Comparison of ENCODE assay signal across 22 cellular contexts in the genomic region with DNA sequence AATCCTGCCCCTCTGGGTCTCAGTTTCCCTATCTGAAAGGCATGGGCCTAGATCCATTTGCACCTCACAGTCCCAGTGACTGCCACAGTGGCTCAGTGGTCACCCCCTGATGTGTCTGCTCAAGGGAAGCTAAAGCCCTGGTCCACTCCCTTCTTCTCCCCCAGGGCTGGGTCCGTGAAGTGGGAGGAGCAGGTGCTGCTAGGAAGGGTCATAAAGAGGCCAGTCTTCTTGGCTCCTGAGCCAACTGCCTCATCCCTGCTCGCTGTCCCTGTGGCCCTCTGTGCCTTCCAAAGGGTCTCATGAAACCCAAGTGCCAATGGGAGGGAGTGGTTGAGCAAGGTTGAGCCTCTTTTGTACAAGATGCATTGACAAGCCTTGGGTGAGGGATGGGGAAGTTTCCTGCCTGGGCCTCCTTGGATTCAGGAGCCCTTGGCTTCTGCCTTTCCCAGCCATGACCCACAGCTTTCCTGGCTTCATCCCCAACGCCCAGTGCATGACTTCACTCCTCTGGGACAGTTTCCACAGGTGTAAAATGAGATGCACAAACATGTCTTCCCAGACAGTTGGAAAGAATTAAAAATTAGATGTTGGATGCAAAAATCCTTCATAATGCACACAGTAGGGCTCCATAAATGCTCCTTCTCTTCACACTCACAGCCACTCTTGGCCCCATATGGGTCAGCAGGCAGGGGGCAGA. TPM values are rescaled to one million over a fixed set of nuclear protein-coding genes. Genes with fewer than 3 reads are reported as not detected.
DNase-seq lines count a peak whose midpoint lies in the region; ATAC-seq and TF ChIP-seq lines count a peak whose summit lies in the region.
"Had no signal": no experiment of that assay in that cellular context is flagged by ENCODE, and none has a peak within 500 bp of the region (broad histone marks: within the 10 kb centered on the region; RNA-seq: fewer than 3 reads in every experiment).

No MANE protein-coding gene starts in this region.

- no peak overlapping the region for H3K4me3 Mint-ChIP-seq in activated CD4-positive, alpha-beta T cell treated with anti-CD3 and anti-CD28 coated beads, Interleukin-2, amount 10 ng/mL, durations not matched to agents 7 days and 5 days
- H3K4me3 Mint-ChIP-seq: CD4-positive, alpha-beta T cell; HFFc6 had no signal

- peak overlapping the region; percentile 25 for H3K27ac Mint-ChIP-seq in activated CD4-positive, alpha-beta T cell treated with anti-CD3 and anti-CD28 coated beads, Interleukin-2, amount 10 ng/mL, durations not matched to agents 7 days and 5 days
- H3K27ac Mint-ChIP-seq: CD4-positive, alpha-beta T cell; HFFc6 had no signal

- no peaks in the 10 kb centered on the region for H3K4me1 Mint-ChIP-seq in activated CD4-positive, alpha-beta T cell treated with anti-CD3 and anti-CD28 coated beads, Interleukin-2, amount 10 ng/mL, durations not matched to agents 7 days and 5 days

- TF ChIP-seq POLR2A in gastrocnemius medialis (IDR thresholded peaks at IDR 0.05), result no peak

- POLR2A ChIA-PET in activated CD4-positive, alpha-beta T cell treated with anti-CD3 and anti-CD28 coated beads, Interleukin-2, amount 10 ng/mL, durations not matched to agents 7 days and 5 days (lab: Charles Lee), result no interaction called here

- H3K4me1 ChIP-seq in mucosa of descending colon (ENCODE audit: low read depth), result peaks cover 54% of the 10 kb centered on the region
- peaks cover 7 to 15% of the 10 kb centered on the region in 2 donors for H3K4me1 ChIP-seq in gastrocnemius medialis
- H3K4me1 ChIP-seq: A549 had no signal

- H3K9me3 Mint-ChIP-seq in activated CD4-positive, alpha-beta T cell treated with anti-CD3 and anti-CD28 coated beads, Interleukin-2, amount 10 ng/mL, durations not matched to agents 7 days and 5 days, result no peaks in the 10 kb centered on the region
- H3K9me3 Mint-ChIP-seq: CD4-positive, alpha-beta T cell; HFFc6 had no signal

- peaks cover 39% of the 10 kb centered on the region for H3K27me3 Mint-ChIP-seq in activated CD4-positive, alpha-beta T cell treated with anti-CD3 and anti-CD28 coated beads, Interleukin-2, amount 10 ng/mL, durations not matched to agents 7 days and 5 days

- intact Hi-C loops in mucosa of descending colon (cut with DNase I, micrococcal nuclease) (no loop called here), gastrocnemius medialis (cut with DNase I; ENCODE audit: low total_unique reads) (no loop called here)

- H3K4me3 ChIP-seq in mucosa of descending colon (no peak overlapping the region), gastrocnemius medialis (no peak overlapping the region), coronary artery (no peak overlapping the region)
- H3K4me3 ChIP-seq: A549, GM23248 had no signal

- no peak for DNase-seq in activated CD4-positive, alpha-beta T cell treated with anti-CD3 and anti-CD28 coated beads, Interleukin-2, amount 10 ng/mL, durations not matched to agents 7 days and 5 days
- DNase-seq in activated CD4-positive, alpha-beta T cell treated with anti-CD3 and anti-CD28 coated beads, Interleukin-2, amount 50 U/mL, for 4 hours, result no peak
- DNase-seq in mucosa of descending colon (peak; percentile 55 to 63 (median 62)), gastrocnemius medialis (peak; percentile 65 to 77), NCI-H524 treated with DMSO at 0.1 percent for 48 hours (lab: John Stamatoyannopoulos, UW) (no peak), SK-N-DZ (ENCODE audit: low spot score) (no peak), coronary artery (ENCODE audit: low spot score) (no peak)
- DNase-seq: AML-193; Caco-2; CD4-positive, alpha-beta T cell; DMS153; DMS79; GDM1; GM23248; HCEC 1CT; HFFc6; IMR-90 had no signal

- in situ Hi-C loops in gastrocnemius medialis (cut with MboI; ENCODE audit: low sequenced_read_pairs in 4 of 4), result no loop called here

- no peaks in the 10 kb centered on the region for H3K9me3 ChIP-seq in mucosa of descending colon
- H3K9me3 ChIP-seq in gastrocnemius medialis, result no peaks in the 10 kb centered on the region
- H3K9me3 ChIP-seq: A549, Caco-2 had no signal

- H3K27ac ChIP-seq in gastrocnemius medialis, result peak overlapping the region; percentile 35 to 58 (median 49)
- H3K27ac ChIP-seq in coronary artery, result no peak overlapping the region
- H3K27ac ChIP-seq: 22Rv1, A549, C4-2B, GM23248 had no signal

- TF ChIP-seq CTCF in mucosa of descending colon (IDR thresholded peaks at IDR 0.05) (no peak), gastrocnemius medialis (IDR thresholded peaks at IDR 0.05 in 4 of 5, conservative IDR thresholded peaks at IDR 0.05 in 1 of 5) (no peak), coronary artery (IDR thresholded peaks at IDR 0.05) (no peak)

- H3K27me3 ChIP-seq in gastrocnemius medialis, result peaks cover 0 to 4% (median 0%) of the 10 kb centered on the region in 3 donors

- CTCF ChIA-PET in activated CD4-positive, alpha-beta T cell treated with anti-CD3 and anti-CD28 coated beads, Interleukin-2, amount 10 ng/mL, durations not matched to agents 7 days and 5 days (lab: Charles Lee), result interaction anchor here (0.8 to 1.2 kb wide), 3 partner anchors 10 to 25 kb away, joined by 3 to 6 read pairs (median 3); no protein-coding TSS in a partner anchor

- no peaks in the 10 kb centered on the region for H3K36me3 Mint-ChIP-seq in activated CD4-positive, alpha-beta T cell treated with anti-CD3 and anti-CD28 coated beads, Interleukin-2, amount 10 ng/mL, durations not matched to agents 7 days and 5 days (ENCODE audit: low read depth)

- peak; percentile 27 for ATAC-seq in mucosa of descending colon
- ATAC-seq in gastrocnemius medialis, result peak; percentile 95 to 98
- no peak for ATAC-seq in GM18870 (IDR thresholded peaks at IDR 0.05; ENCODE audit: unreplicated experiment)
- ATAC-seq: A549 had no signal

- H3K36me3 ChIP-seq in mucosa of descending colon (ENCODE audit: low read depth), result no peaks in the 10 kb centered on the region
- no peaks in the 10 kb centered on the region for H3K36me3 ChIP-seq in gastrocnemius medialis

RNA-seq across cellular contexts. Expression of a gene that starts 1.6 kb away (rescaled TPM):
- total RNA-seq in activated CD4-positive, alpha-beta T cell treated with anti-CD3 and anti-CD28 coated beads, Interleukin-2, amount 10 ng/mL, durations not matched to agents 7 days and 5 days, result not detected
- total RNA-seq in mucosa of descending colon, result 10 to 100 TPM; 15.2 to 26.4 (median 18.9) TPM
- total RNA-seq in gastrocnemius medialis, result under 1 TPM in 1 of 4 donors, not detected in 3; 0.07 TPM
- not detected in 2 replicates for polyA plus RNA-seq in SK-N-DZ (2014; cell fraction: cytosol; rRNA removed)
- not detected in 2 replicates for polyA plus RNA-seq in SK-N-DZ (2014; cell fraction: nucleus; rRNA removed)
- total RNA-seq: Caco-2; CD4-positive, alpha-beta T cell; GM23248; HFFc6 had no signal
- polyA plus RNA-seq: A549, BJ, GM23248, IMR-90 had no signal

RNA-seq across cellular contexts. Expression of a gene that starts 21.7 kb away (rescaled TPM):
- not detected for total RNA-seq in activated CD4-positive, alpha-beta T cell treated with anti-CD3 and anti-CD28 coated beads, Interleukin-2, amount 10 ng/mL, durations not matched to agents 7 days and 5 days
- total RNA-seq in mucosa of descending colon, result 100 to 1,000 TPM; 140 to 306 (median 302) TPM
- 1 to 10 TPM in 1 of 4 donors, not detected in 3; 1.5 TPM for total RNA-seq in gastrocnemius medialis
- not detected in 2 replicates for polyA plus RNA-seq in SK-N-DZ (2014; cell fraction: cytosol; rRNA removed)
- polyA plus RNA-seq in SK-N-DZ (2014; cell fraction: nucleus; rRNA removed), result 0.12 TPM in 1 of 2 replicates, not detected in the other
- total RNA-seq: CD4-positive, alpha-beta T cell; GM23248 had no signal
- polyA plus RNA-seq: A549, GM23248 had no signal

RNA-seq across cellular contexts. Expression of a gene that starts 32.6 kb away (rescaled TPM):
- 1 to 10 TPM; 1.9 to 3.6 TPM for total RNA-seq in activated CD4-positive, alpha-beta T cell treated with anti-CD3 and anti-CD28 coated beads, Interleukin-2, amount 10 ng/mL, durations not matched to agents 7 days and 5 days
- total RNA-seq in mucosa of descending colon (10 to 100 TPM; 13.9 to 61.5 (median 27.1) TPM), gastrocnemius medialis (10 to 100 TPM; 27.9 to 58.4 (median 52.5) TPM)
- polyA plus RNA-seq in SK-N-DZ (2014; cell fraction: cytosol; rRNA removed), result 9.7 and 10.5 TPM in 2 replicates
- polyA plus RNA-seq in SK-N-DZ (2014; cell fraction: nucleus; rRNA removed), result 13.0 and 23.0 TPM in 2 replicates
- total RNA-seq: CD4-positive, alpha-beta T cell had no signal

Comparison
In these comparisons a context has a peak if more than half of its experiments do, and no peak if none do; other contexts are left out.
1. DNase-seq: peak in mucosa of descending colon (3 of 3) and gastrocnemius medialis (2 of 2); none in activated CD4-positive, alpha-beta T cell treated with anti-CD3 and anti-CD28 coated beads, Interleukin-2, amount 10 ng/mL, durations not matched to agents 7 days and 5 days (single experiment), activated CD4-positive, alpha-beta T cell treated with anti-CD3 and anti-CD28 coated beads, Interleukin-2, amount 50 U/mL, for 4 hours (0 of 2), NCI-H524 treated with DMSO at 0.1 percent for 48 hours (single experiment), SK-N-DZ (single experiment) and coronary artery (single experiment).
2. H3K27ac ChIP-seq: peak in gastrocnemius medialis (4 of 4); none in coronary artery (0 of 2).
3. RNA of a gene that starts 1.6 kb away (total RNA-seq): 15.2 to 26.4 TPM in mucosa of descending colon; not detected in activated CD4-positive, alpha-beta T cell treated with anti-CD3 and anti-CD28 coated beads, Interleukin-2, amount 10 ng/mL, durations not matched to agents 7 days and 5 days and 0.07 TPM in gastrocnemius medialis; every median in the first group is over 10 times any median in the second.
4. RNA of a gene that starts 21.7 kb away (total RNA-seq): 140 to 306 TPM in mucosa of descending colon; not detected in activated CD4-positive, alpha-beta T cell treated with anti-CD3 and anti-CD28 coated beads, Interleukin-2, amount 10 ng/mL, durations not matched to agents 7 days and 5 days and 1.5 TPM in gastrocnemius medialis; every median in the first group is over 10 times any median in the second.